1 cellular context compared by ENCODE assay signal in the genomic region with DNA sequence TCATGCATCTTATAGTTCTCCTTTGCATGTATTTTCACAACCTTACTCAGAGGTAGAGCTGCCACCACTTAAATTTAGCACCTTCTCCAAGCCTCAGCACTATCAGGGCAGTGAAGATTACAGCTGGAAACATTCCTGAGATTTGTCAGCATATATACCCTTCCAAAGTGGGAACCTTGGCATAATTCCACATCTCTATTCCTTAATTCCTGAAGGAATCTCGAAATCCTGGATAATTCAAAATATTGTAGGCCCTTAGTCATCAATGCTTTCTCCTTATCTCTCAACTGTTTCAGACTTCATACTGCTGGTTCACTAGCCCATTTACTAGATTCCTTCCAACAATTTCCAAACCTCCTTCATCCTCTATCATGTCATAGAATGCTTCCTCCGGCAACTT.
TF ChIP-seq lines count a peak whose summit lies in the region.

No MANE protein-coding gene starts in this region.

TF ChIP-seq in HepG2, 621 proteins besides CTCF, POLR2A, EP300 and RAD21 (continued from another document):
- TF ChIP-seq ATF4 (CRISPR knock-in tag; IDR thresholded peaks at IDR 0.05) = no peak
- no peak for TF ChIP-seq ZNF138 (CRISPR knock-in tag; IDR thresholded peaks at IDR 0.05; ENCODE audit: low read depth)
- no peak for TF ChIP-seq FOXP1 (IDR thresholded peaks at IDR 0.05)
- no peak for TF ChIP-seq FOXP1 (CRISPR knock-in tag; IDR thresholded peaks at IDR 0.05)
- no peak for TF ChIP-seq CBX1 (IDR thresholded peaks at IDR 0.05; ENCODE audit: low read depth)
- TF ChIP-seq JUNB (CRISPR knock-in tag; IDR thresholded peaks at IDR 0.05; ENCODE audit: borderline replicate concordance) = no peak
- no peak for TF ChIP-seq ZNF629 (CRISPR knock-in tag; conservative IDR thresholded peaks at IDR 0.05)
- TF ChIP-seq RORA (CRISPR knock-in tag; IDR thresholded peaks at IDR 0.05) = no peak
- TF ChIP-seq SOX13 (IDR thresholded peaks at IDR 0.05) = no peak
- TF ChIP-seq SOX13 (CRISPR knock-in tag; conservative IDR thresholded peaks at IDR 0.05 in 1 of 2, IDR thresholded peaks at IDR 0.05 in 1 of 2) = no peak
- TF ChIP-seq ZBTB7B (CRISPR knock-in tag; IDR thresholded peaks at IDR 0.05) = no peak
